ENCODE assay signal across 1 cellular context in genomic region chr10:8047452-8048280, GRCh38.
TF ChIP-seq lines count a peak whose summit lies in the region.

No MANE protein-coding gene starts in this region.

TF ChIP-seq in SK-N-SH treated with all-trans-retinoic acid at 6 μM for 48 hours, 23 proteins besides CTCF, POLR2A, EP300 and RAD21 (continued from another document):
- TF ChIP-seq, protein P1, sequence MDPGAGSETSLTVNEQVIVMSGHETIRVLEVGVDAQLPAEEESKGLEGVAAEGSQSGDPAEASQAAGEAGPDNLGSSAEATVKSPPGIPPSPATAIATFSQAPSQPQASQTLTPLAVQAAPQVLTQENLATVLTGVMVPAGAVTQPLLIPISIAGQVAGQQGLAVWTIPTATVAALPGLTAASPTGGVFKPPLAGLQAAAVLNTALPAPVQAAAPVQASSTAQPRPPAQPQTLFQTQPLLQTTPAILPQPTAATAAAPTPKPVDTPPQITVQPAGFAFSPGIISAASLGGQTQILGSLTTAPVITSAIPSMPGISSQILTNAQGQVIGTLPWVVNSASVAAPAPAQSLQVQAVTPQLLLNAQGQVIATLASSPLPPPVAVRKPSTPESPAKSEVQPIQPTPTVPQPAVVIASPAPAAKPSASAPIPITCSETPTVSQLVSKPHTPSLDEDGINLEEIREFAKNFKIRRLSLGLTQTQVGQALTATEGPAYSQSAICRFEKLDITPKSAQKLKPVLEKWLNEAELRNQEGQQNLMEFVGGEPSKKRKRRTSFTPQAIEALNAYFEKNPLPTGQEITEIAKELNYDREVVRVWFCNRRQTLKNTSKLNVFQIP (CRISPR knock-in tag; IDR thresholded peaks at IDR 0.05; ENCODE audit: borderline replicate concordance, low read depth): no peak
- no peak for TF ChIP-seq ARNTL (CRISPR knock-in tag; IDR thresholded peaks at IDR 0.05; ENCODE audit: borderline replicate concordance, low read depth)
- no peak for TF ChIP-seq BACH2 (CRISPR knock-in tag; IDR thresholded peaks at IDR 0.05; ENCODE audit: borderline replicate concordance)
- TF ChIP-seq ZNF565 (CRISPR knock-in tag; conservative IDR thresholded peaks at IDR 0.05; ENCODE audit: low read depth): no peak
- no peak for TF ChIP-seq SNAI2 (CRISPR knock-in tag; IDR thresholded peaks at IDR 0.05)
- TF ChIP-seq TSHZ2 (CRISPR knock-in tag; IDR thresholded peaks at IDR 0.05): no peak
- no peak for TF ChIP-seq PATZ1 (CRISPR knock-in tag; IDR thresholded peaks at IDR 0.05; ENCODE audit: borderline replicate concordance)
TF ChIP-seq in SK-N-SH treated with all-trans-retinoic acid at 6 μM for 48 hours: peak in this region for 0.
